In the genomic region with DNA sequence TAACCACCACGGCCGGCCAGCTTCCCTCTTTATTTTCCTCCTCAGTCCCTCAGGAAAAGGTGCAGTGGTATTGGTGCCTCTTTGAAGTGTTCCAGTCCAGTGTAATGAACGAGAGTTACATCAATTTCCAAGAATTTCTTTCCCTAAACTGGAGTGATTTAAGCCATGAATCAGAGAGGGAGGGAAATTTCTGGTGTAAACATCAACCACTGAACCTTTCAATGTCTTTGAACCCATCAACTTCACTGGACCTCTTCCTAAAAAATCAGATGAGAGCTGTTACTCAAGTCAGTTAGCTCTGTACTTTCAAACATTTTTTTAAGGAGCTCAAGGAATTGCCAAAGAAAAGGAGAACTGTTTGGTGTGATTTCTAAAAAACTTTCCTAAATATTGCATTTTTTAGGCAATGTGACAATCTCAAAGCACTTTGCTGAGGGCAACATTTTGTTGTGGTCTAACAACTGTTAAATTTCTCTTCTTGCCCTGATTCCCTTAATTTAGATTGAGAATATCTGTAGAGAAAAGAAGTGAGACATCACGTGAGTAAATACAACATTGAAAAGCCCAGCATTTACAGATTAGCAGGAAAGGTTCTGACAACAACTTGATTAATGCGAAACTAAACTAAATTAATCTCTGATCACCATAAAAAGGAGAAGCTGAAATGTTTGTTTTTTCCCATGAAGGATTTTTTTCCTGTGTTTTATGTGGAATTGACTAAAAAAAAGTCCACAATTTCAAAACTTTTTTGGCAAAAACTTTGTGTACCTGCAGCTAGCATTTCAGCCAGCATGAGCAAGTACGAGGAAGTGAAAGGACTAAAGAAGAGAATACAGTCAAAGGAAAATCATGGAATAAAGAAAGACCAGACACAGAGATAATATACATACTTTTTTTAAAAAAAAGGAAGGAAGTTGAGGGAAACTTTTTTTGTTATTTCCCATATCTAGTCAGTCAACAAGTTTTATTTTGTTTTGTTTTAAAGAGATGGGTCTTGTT, we compare ENCODE assay signal across 25 cellular contexts. TPM values are rescaled to one million over a fixed set of nuclear protein-coding genes. Genes with fewer than 3 reads are reported as not detected.
A peak's percentile ranks its signal among the peaks of the same experiment; 100 is the strongest.
DNase-seq lines count a peak whose midpoint lies in the region; ATAC-seq, FAIRE-seq and TF ChIP-seq lines count a peak whose summit lies in the region.
"Had no signal": no experiment of that assay in that cellular context is flagged by ENCODE, and none has a peak within 500 bp of the region (broad histone marks: within the 10 kb centered on the region; RNA-seq: fewer than 3 reads in every experiment).

No MANE protein-coding gene starts in this region.

- H3K9ac ChIP-seq in SK-N-SH = no peak overlapping the region
- H3K9ac ChIP-seq in K562 (ENCODE audit: insufficient read depth in 1 of 2, low read depth in 2 of 2, low read length in 2 of 2) = no peak overlapping the region

- 39% methylated on average over 6 of the region's 6 CpGs for WGBS in SK-N-SH (ENCODE audit: low lambda C conversion rate)
- WGBS in K562 (ENCODE audit: insufficient coverage, low coverage, missing lambda C conversion rate) = 1% methylated on average over 6 of the region's 6 CpGs

- no peak for DNase-seq in SK-N-SH
- no peak for DNase-seq in K562 (ENCODE audit: extremely low read depth in 1 of 4, low spot score in 3 of 4)
- DNase-seq in fibroblast of peridontal ligament (ENCODE audit: extremely low read depth) = peak; percentile 91
- DNase-seq in stromal cell of bone marrow (ENCODE audit: low read depth) = peak; percentile 45
- DNase-seq in NCI-H1436 treated with DMSO at 0.1 percent for 48 hours (lab: John Stamatoyannopoulos, UW) = no peak
- DNase-seq: GOT3, HCEC 1CT, Kasumi-1, NCI-H1092 treated with DMSO at 0.1 percent for 48 hours, NCI-H146, NCI-H1930, NCI-H2107, NCI-H446, NCI-H524 treated with DMSO at 0.1 percent for 48 hours, NCI-H774, PC-3, SJCRH30 had no signal

- intact Hi-C loops in K562 (cut with micrococcal nuclease) = no loop called here

- in situ Hi-C loops in K562 (cut with MboI) = no loop called here

- H3K79me2 ChIP-seq in SK-N-SH (ENCODE audit: insufficient read depth) (no peaks in the 10 kb centered on the region), K562 (ENCODE audit: control insufficient read depth, insufficient read depth, low read length) (no peaks in the 10 kb centered on the region)

- POLR2A ChIA-PET in SK-N-SH (lab: Yijun Ruan, JAX) (no interaction called here), K562 (lab: Yijun Ruan, JAX) (no interaction called here)

- TF ChIP-seq RAD21 in SK-N-SH (IDR thresholded peaks at IDR 0.05; ENCODE audit: low read length) (no peak), K562 (CRISPR knock-in tag; conservative IDR thresholded peaks at IDR 0.05 in 1 of 2, IDR thresholded peaks at IDR 0.05 in 1 of 2) (no peak)

- 0 out of 2 replicates have a peak overlapping the region, but pooled peaks have one; percentile 55 for H2AFZ ChIP-seq in SK-N-SH (ENCODE audit: low read depth)
- no peak overlapping the region for H2AFZ ChIP-seq in K562 (ENCODE audit: low read depth, low read length)

- ATAC-seq in SK-N-SH treated with all-trans-retinoic acid at 6 μM for 48 hours (no peak), K562 (no peak), GM18907 (IDR thresholded peaks at IDR 0.05; ENCODE audit: unreplicated experiment) (no peak), GM18498 (IDR thresholded peaks at IDR 0.05; ENCODE audit: unreplicated experiment) (no peak)
- ATAC-seq: PC-3 had no signal

- H3K4me1 ChIP-seq in SK-N-SH (ENCODE audit: control insufficient read depth in 1 of 2, insufficient read depth in 2 of 2, low read depth in 1 of 2, low read length in 1 of 2) (no peaks in the 10 kb centered on the region), K562 (replicated peaks in 1 of 2; ENCODE audit: control insufficient read depth in 2 of 2, insufficient read depth in 2 of 2, low read length in 2 of 2) (no peaks in the 10 kb centered on the region)
- H3K4me1 ChIP-seq: SJCRH30 had no signal

- peak; percentile 19 for FAIRE-seq in K562 (lab: Jason Lieb, UNC)
- FAIRE-seq: D721Med had no signal

- H3K9me3 ChIP-seq in SK-N-SH = no peaks in the 10 kb centered on the region
- no peaks in the 10 kb centered on the region for H3K9me3 ChIP-seq in K562 (replicated peaks; ENCODE audit: control insufficient read depth, insufficient read depth, low read depth, low read length)
- H3K9me3 ChIP-seq: SJCRH30 had no signal

- TF ChIP-seq EP300 in SK-N-SH (IDR thresholded peaks at IDR 0.05; ENCODE audit: borderline replicate concordance in 1 of 2, low read depth in 1 of 2, low read length in 1 of 2) = no peak
- TF ChIP-seq EP300 in K562 (IDR thresholded peaks at IDR 0.05; ENCODE audit: low read length) = no peak

- CTCF ChIA-PET in SK-N-SH (lab: Yijun Ruan, JAX) (interaction anchor here (1.2 to 1.9 kb wide), 2 partner anchors 12 to 44 kb away, joined by 3 to 5 read pairs; no protein-coding TSS in a partner anchor), K562 (lab: Yijun Ruan, JAX; ENCODE audit: low intra/inter-chr PET ratio) (no interaction called here)

- H3K9me2 ChIP-seq in SK-N-SH = no peaks in the 10 kb centered on the region

- TF ChIP-seq CTCF in SK-N-SH (IDR thresholded peaks at IDR 0.05) (no peak), K562 (IDR thresholded peaks at IDR 0.05 in 2 of 3, conservative IDR thresholded peaks at IDR 0.05 in 1 of 3; ENCODE audit: insufficient read depth in 2 of 3, low read depth in 1 of 3, low read length in 3 of 3) (no peak)

- no TSS peak for BruUV-seq in K562 (replicated peaks; lab: Mats Ljungman, UMichigan)

- H3K36me3 ChIP-seq in SK-N-SH (replicated peaks in 1 of 2; ENCODE audit: control insufficient read depth in 1 of 2, insufficient read depth in 2 of 2, low read length in 1 of 2) (no peaks in the 10 kb centered on the region), K562 (ENCODE audit: control insufficient read depth, insufficient read depth, low read length) (no peaks in the 10 kb centered on the region)
- H3K36me3 ChIP-seq: SJCRH30 had no signal

- no peak overlapping the region for H3K4me3 ChIP-seq in SK-N-SH (ENCODE audit: low read depth in 2 of 2, low read length in 1 of 2)
- no peak overlapping the region for H3K4me3 ChIP-seq in K562
- H3K4me3 ChIP-seq: SJCRH30 had no signal

- H3K27me3 ChIP-seq in SK-N-SH (ENCODE audit: insufficient read depth) (no peaks in the 10 kb centered on the region), K562 (ENCODE audit: control insufficient read depth in 2 of 2, insufficient read depth in 2 of 2, low read length in 2 of 2) (no peaks in the 10 kb centered on the region)
- H3K27me3 ChIP-seq: SJCRH30 had no signal

- no peak for TF ChIP-seq POLR2A in K562 (conservative IDR thresholded peaks at IDR 0.05)

- H3K27ac ChIP-seq in SK-N-SH (ENCODE audit: low read depth in 2 of 2, low read length in 1 of 2) = no peak overlapping the region
- no peak overlapping the region for H3K27ac ChIP-seq in K562 (ENCODE audit: extremely low read depth, low read depth, low read length)
- H3K27ac ChIP-seq: 22Rv1, HL-60, SJCRH30 had no signal

- H3K4me2 ChIP-seq in SK-N-SH = no peak overlapping the region
- H3K4me2 ChIP-seq in K562 (ENCODE audit: insufficient read depth, low read length) = no peak overlapping the region

- no peaks in the 10 kb centered on the region for H3F3A ChIP-seq in SK-N-SH (replicated peaks; ENCODE audit: insufficient read depth)

- H3K9me1 ChIP-seq in K562 (ENCODE audit: control insufficient read depth, insufficient read depth, low read length) = no peaks in the 10 kb centered on the region

- no peaks in the 10 kb centered on the region for H4K20me1 ChIP-seq in SK-N-SH (ENCODE audit: insufficient read depth)
- H4K20me1 ChIP-seq in K562 (replicated peaks; ENCODE audit: control insufficient read depth, insufficient read depth, low read length) = no peaks in the 10 kb centered on the region

TF ChIP-seq in SK-N-SH, 30 proteins besides CTCF, POLR2A, EP300 and RAD21 (continues in another document):
- TF ChIP-seq FOXM1 (IDR thresholded peaks at IDR 0.05; ENCODE audit: low read depth) (no peak), GABPA (IDR thresholded peaks at IDR 0.05; ENCODE audit: low read depth) (no peak), SMC3 (IDR thresholded peaks at IDR 0.05; ENCODE audit: low read depth, low read length) (no peak), FOSL2 (IDR thresholded peaks at IDR 0.05; ENCODE audit: borderline replicate concordance, low read depth) (no peak), JUND (IDR thresholded peaks at IDR 0.05) (no peak)

TF ChIP-seq in SK-N-SH treated with all-trans-retinoic acid at 6 μM for 48 hours, 23 proteins besides CTCF, POLR2A, EP300 and RAD21 (continues in another document):
- TF ChIP-seq SNAI2 (CRISPR knock-in tag; IDR thresholded peaks at IDR 0.05) = no peak

TF ChIP-seq in K562, 482 proteins besides CTCF, POLR2A, EP300 and RAD21 (continues in another document):
- TF ChIP-seq TBP (optimal IDR thresholded peaks at IDR 0.05; ENCODE audit: low read depth, low read length) = no peak

RNA-seq across cellular contexts. Expression of a gene that starts 9.1 kb away (rescaled TPM):
- polyA plus RNA-seq in SK-N-SH (2012; rRNA removed) = not detected in 2 replicates
- not detected in 2 replicates for polyA plus RNA-seq in SK-N-SH (2012; cell fraction: cytosol; rRNA removed)
- not detected in 2 replicates for polyA plus RNA-seq in SK-N-SH (2012; cell fraction: nucleus; rRNA removed)
- not detected in 2 replicates for total RNA-seq in K562 (2011; cell fraction: chromatin; rRNA removed; ENCODE audit: low replicate concordance)
- not detected in 2 replicates for total RNA-seq in K562 (2011; cell fraction: nucleolus; rRNA removed)
- not detected in 2 replicates for total RNA-seq in K562 (2011; cell fraction: nucleoplasm; rRNA removed)
- not detected in 2 replicates for total RNA-seq in K562 (2014; rRNA removed)
- not detected in 2 replicates for total RNA-seq in K562 (2014; rRNA removed; fragmentation: Illumina TruSeq; extraction: Trizol)
- not detected in 2 replicates for total RNA-seq in K562 (2015; rRNA removed; fragmentation: Illumina TruSeq; extraction: Trizol)
- not detected in 2 replicates for total RNA-seq in K562 (2021)
- not detected in 2 replicates for polyA plus RNA-seq in K562 (2011; rRNA removed)
- polyA plus RNA-seq in K562 (2011; cell fraction: cytosol; rRNA removed) = not detected in 2 replicates
- polyA plus RNA-seq in K562 (2011; cell fraction: nucleus; rRNA removed) = not detected in 2 replicates
- not detected in 2 replicates for polyA plus RNA-seq in K562 (2012)
- not detected in 2 replicates for polyA plus RNA-seq in K562 (2014; fragmentation: Illumina TruSeq; extraction: Trizol)
- not detected for polyA plus RNA-seq in K562 (2014; fragmentation: Nextera tagmentation; extraction: Ambion mirVana)
- polyA plus RNA-seq in K562 (2014; rRNA removed) = not detected in 2 replicates
- not detected in 2 replicates for polyA minus RNA-seq in K562 (2011; rRNA and poly(A)+ RNA removed)
- polyA minus RNA-seq in K562 (2011; cell fraction: cytosol; rRNA and poly(A)+ RNA removed) = not detected in 2 replicates
- polyA minus RNA-seq in K562 (2011; cell fraction: nucleus; rRNA and poly(A)+ RNA removed) = not detected in 2 replicates
- total RNA-seq: M059J, SJCRH30 had no signal
- polyA plus RNA-seq: BJ had no signal

Comparison
In these comparisons a context has a peak if more than half of its experiments do, and no peak if none do; other contexts are left out.
1. DNase-seq: peak in fibroblast of peridontal ligament (single experiment) and stromal cell of bone marrow (single experiment); none in SK-N-SH (single experiment), K562 (0 of 4) and NCI-H1436 treated with DMSO at 0.1 percent for 48 hours (single experiment).